Comparison of ENCODE assay signal across 11 cellular contexts in genomic region chr15:91947370-91947769, GRCh38.
DNase-seq lines count a peak whose midpoint lies in the region; ATAC-seq, FAIRE-seq and TF ChIP-seq lines count a peak whose summit lies in the region.
"Had no signal": no experiment of that assay in that cellular context is flagged by ENCODE, and none has a peak within 500 bp of the region (broad histone marks: within the 10 kb centered on the region; RNA-seq: fewer than 3 reads in every experiment).

No MANE protein-coding gene starts in this region.

- H3K9me3 Mint-ChIP-seq in mesothelial cell of epicardium, result no peaks in the 10 kb centered on the region

- ATAC-seq in RWPE2 (ENCODE audit: low read depth) (no peak), gastrocnemius medialis (no peak)

- H3K9ac ChIP-seq in HUES6 (ENCODE audit: low read length), result no peak overlapping the region

- peaks cover 15% of the 10 kb centered on the region for H3K4me1 Mint-ChIP-seq in mesothelial cell of epicardium

- DNase-seq in RWPE2 (ENCODE audit: low spot score) (no peak), esophagus muscularis mucosa (ENCODE audit: extremely low spot score) (no peak), gastrocnemius medialis (no peak), HTR-8/SVneo (ENCODE audit: insufficient read length, low spot score) (no peak), mesothelial cell of epicardium (ENCODE audit: low spot score in 2 of 2, unreplicated experiment in 2 of 2) (no peak), iPS-NIHi11 (ENCODE audit: low spot score) (no peak)
- DNase-seq: Caco-2, GOT3, ovary, testis had no signal

- H3K4me1 ChIP-seq in HUES6 (ENCODE audit: control insufficient read depth, insufficient read depth, low read length) (peaks cover 40% of the 10 kb centered on the region), RWPE2 (ENCODE audit: insufficient read depth, poor library complexity, severe bottlenecking) (peaks cover 59% of the 10 kb centered on the region), esophagus muscularis mucosa (peaks cover 45 to 66% (median 54%) of the 10 kb centered on the region in 4 donors), gastrocnemius medialis (peaks cover 40 to 57% of the 10 kb centered on the region in 2 donors)

- no peaks in the 10 kb centered on the region for H3K36me3 Mint-ChIP-seq in mesothelial cell of epicardium

- H3K4me3 Mint-ChIP-seq in mesothelial cell of epicardium, result no peak overlapping the region

- no peaks in the 10 kb centered on the region; the same call in 1 of the 2 replicates for H3K9me3 ChIP-seq in HUES6 (ENCODE audit: control insufficient read depth, insufficient read depth, low read depth, low read length)
- no peaks in the 10 kb centered on the region for H3K9me3 ChIP-seq in RWPE2 (ENCODE audit: severe bottlenecking)
- H3K9me3 ChIP-seq in esophagus muscularis mucosa, result no peaks in the 10 kb centered on the region
- H3K9me3 ChIP-seq in gastrocnemius medialis, result no peaks in the 10 kb centered on the region
- H3K9me3 ChIP-seq: Caco-2, ovary, testis had no signal

- no peak overlapping the region for H3K27ac Mint-ChIP-seq in mesothelial cell of epicardium

- in situ Hi-C loops in gastrocnemius medialis (cut with MboI; ENCODE audit: low sequenced_read_pairs in 4 of 4), result loop anchor here in 1 of 4 donors (25.0 kb wide), 1 partner anchor 235 kb away; no protein-coding TSS in a partner anchor

- TF ChIP-seq CTCF in RWPE2 (IDR thresholded peaks at IDR 0.05; ENCODE audit: poor library complexity, severe bottlenecking) (no peak), esophagus muscularis mucosa (IDR thresholded peaks at IDR 0.05) (no peak), gastrocnemius medialis (IDR thresholded peaks at IDR 0.05 in 4 of 5, conservative IDR thresholded peaks at IDR 0.05 in 1 of 5) (no peak), mesothelial cell of epicardium (IDR thresholded peaks at IDR 0.05; ENCODE audit: unreplicated experiment) (no peak)

- 70% methylated on average over 9 of the region's 9 CpGs for WGBS in esophagus muscularis mucosa

- H3K4me3 ChIP-seq in HUES6 (ENCODE audit: low read depth, low read length) (no peak overlapping the region), RWPE2 (ENCODE audit: severe bottlenecking) (no peak overlapping the region), esophagus muscularis mucosa (no peak overlapping the region), gastrocnemius medialis (no peak overlapping the region)
- H3K4me3 ChIP-seq: ovary, testis had no signal

- peaks cover 60% of the 10 kb centered on the region for H3K27me3 Mint-ChIP-seq in mesothelial cell of epicardium (ENCODE audit: low read depth)

- H3K27me3 ChIP-seq in HUES6 (ENCODE audit: control insufficient read depth, insufficient read depth, low read length), result no peaks in the 10 kb centered on the region
- no peaks in the 10 kb centered on the region for H3K27me3 ChIP-seq in RWPE2 (ENCODE audit: insufficient read depth, poor library complexity, severe bottlenecking)
- no peaks in the 10 kb centered on the region for H3K27me3 ChIP-seq in esophagus muscularis mucosa
- no peaks in the 10 kb centered on the region for H3K27me3 ChIP-seq in gastrocnemius medialis
- H3K27me3 ChIP-seq: ovary, testis had no signal

- intact Hi-C loops in esophagus muscularis mucosa (cut with DNase I) (loop anchor here (2.0 to 10.0 kb wide), 2 partner anchors 75 to 643 kb away; no protein-coding TSS in a partner anchor), gastrocnemius medialis (cut with DNase I; ENCODE audit: low total_unique reads) (loop anchor here (10.0 kb wide), 2 partner anchors 127 to 243 kb away; no protein-coding TSS in a partner anchor)

- no peaks in the 10 kb centered on the region for H3K36me3 ChIP-seq in HUES6 (ENCODE audit: control insufficient read depth, insufficient read depth, low read length)
- H3K36me3 ChIP-seq in RWPE2 (ENCODE audit: low read depth), result no peaks in the 10 kb centered on the region
- H3K36me3 ChIP-seq in esophagus muscularis mucosa, result no peaks in the 10 kb centered on the region
- H3K36me3 ChIP-seq in gastrocnemius medialis, result no peaks in the 10 kb centered on the region
- H3K36me3 ChIP-seq: ovary had no signal

- H3K27ac ChIP-seq in HUES6 (ENCODE audit: low read depth, low read length) (peak overlapping the region; percentile 34), RWPE2 (ENCODE audit: poor library complexity, severe bottlenecking) (peak overlapping the region; percentile 90), esophagus muscularis mucosa (replicated peaks in 1 of 4) (peak overlapping the region; percentile 5 to 50 (median 13)), gastrocnemius medialis (peak overlapping the region; percentile 4 to 62 (median 47))
- H3K27ac ChIP-seq: ovary, testis had no signal

- no peak for FAIRE-seq in HTR-8/SVneo (lab: Jason Lieb, UNC)

- TF ChIP-seq POLR2A in esophagus muscularis mucosa (IDR thresholded peaks at IDR 0.05; ENCODE audit: low read depth) (no peak), gastrocnemius medialis (IDR thresholded peaks at IDR 0.05) (no peak)

- no peak for TF ChIP-seq EP300 in esophagus muscularis mucosa (IDR thresholded peaks at IDR 0.05)

Comparison
In these comparisons a context has a peak if more than half of its experiments do, and no peak if none do; other contexts are left out.
1. H3K27ac ChIP-seq: peak in every context shown above with its lines; median percentile 90 in RWPE2; 47 in gastrocnemius medialis; 34 in HUES6; 13 in esophagus muscularis mucosa.